ENCODE assay signal across 16 cellular contexts in the genomic region with DNA sequence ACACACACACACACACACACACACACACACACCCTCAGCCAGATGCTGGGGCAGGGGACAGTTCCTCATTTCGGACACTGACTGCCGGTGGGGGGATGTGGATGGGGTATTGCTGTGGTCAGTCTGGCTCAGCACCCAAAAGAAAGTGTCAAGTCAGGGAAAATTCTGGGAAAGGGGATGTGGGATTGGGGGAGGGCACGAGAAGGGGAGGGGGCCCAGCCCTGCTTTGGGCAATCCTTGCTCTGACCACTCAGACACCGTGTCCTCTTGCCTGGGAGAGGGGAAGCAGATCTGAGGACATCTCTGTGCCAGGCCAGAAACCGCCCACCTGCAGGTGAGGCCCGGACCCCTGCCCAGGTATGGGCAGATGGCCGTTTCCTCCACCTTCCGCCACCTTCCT. TPM values are rescaled to one million over a fixed set of nuclear protein-coding genes. Genes with fewer than 3 reads are reported as not detected.
DNase-seq lines count a peak whose midpoint lies in the region; ATAC-seq and TF ChIP-seq lines count a peak whose summit lies in the region.
"Had no signal": no experiment of that assay in that cellular context is flagged by ENCODE, and none has a peak within 500 bp of the region (broad histone marks: within the 10 kb centered on the region; RNA-seq: fewer than 3 reads in every experiment).

Gene C1QC, plus strand, starts transcription at position 253 of the 400 bp plus-strand sequence. CDS start 391 bp downstream, outside the sequence.

- no peak within 1 kb of the TSS for H3K14ac ChIP-seq in mesenchymal stem cell (ENCODE audit: low read length in 2 of 2)

- 59% methylated on average over 5 of the region's 8 CpGs for WGBS in suprapubic skin
- 71% methylated on average over 8 of the region's 8 CpGs for WGBS in mesenchymal stem cell

- H3K18ac ChIP-seq in mesenchymal stem cell (ENCODE audit: low read depth in 1 of 2, low read length in 2 of 2), result no peak within 1 kb of the TSS

- no peak within 1 kb of the TSS for H3K9ac ChIP-seq in mesenchymal stem cell (ENCODE audit: low read length)

- no peak for TF ChIP-seq POLR2A in suprapubic skin (IDR thresholded peaks at IDR 0.05)

- H3K27ac ChIP-seq in suprapubic skin, result peak within 1 kb of the TSS; percentile 39
- no peak within 1 kb of the TSS for H3K27ac ChIP-seq in mesenchymal stem cell (ENCODE audit: low read length, poor library complexity, severe bottlenecking)

- DNase-seq in MV-4-11 (lab: John Stamatoyannopoulos, UW), result peak; percentile 54
- DNase-seq in head of caudate nucleus, result peak in 31 of 42 donors; percentile 15 to 68 (median 32)
- peak in 1 of 3 donors; percentile 37 for DNase-seq in mucosa of descending colon
- no peak for DNase-seq in suprapubic skin (ENCODE audit: low spot score in 2 of 2)
- DNase-seq in NCI-H1417 treated with DMSO at 0.1 percent for 48 hours (lab: John Stamatoyannopoulos, UW), result no peak
- DNase-seq in NCI-H2029 (lab: John Stamatoyannopoulos, UW), result no peak
- DNase-seq in mesenchymal stem cell, result no peak
- no peak for DNase-seq in GOT3 (lab: John Stamatoyannopoulos, UW)
- DNase-seq: activated CD8-positive, alpha-beta T cell treated with anti-CD3 and anti-CD28 coated beads, Interleukin-2, amount 10 ng/mL, durations not matched to agents 7 days and 5 days; activated naive CD4-positive, alpha-beta T cell treated with anti-CD3 and anti-CD28 coated beads, Interleukin-2, amount 10 ng/mL, durations not matched to agents 7 days and 5 days; AML-193; cortex of kidney; EL; NCI-H510A treated with DMSO at 0.1 percent for 48 hours had no signal

- no peak within 1 kb of the TSS for H4K91ac ChIP-seq in mesenchymal stem cell (ENCODE audit: low read length)

- peaks cover 23% of the 10 kb centered on the region for H3K27me3 ChIP-seq in suprapubic skin
- peaks cover 31 to 52% of the 10 kb centered on the region in 2 experiments for H3K27me3 ChIP-seq in mesenchymal stem cell (ENCODE audit: control insufficient read depth in 1 of 2, insufficient read depth in 1 of 2, low read length in 2 of 2)

- no peak within 1 kb of the TSS for H3K4ac ChIP-seq in mesenchymal stem cell (ENCODE audit: low read depth in 1 of 2, low read length in 2 of 2)

- TF ChIP-seq CTCF in mucosa of descending colon (IDR thresholded peaks at IDR 0.05), result no peak
- no peak for TF ChIP-seq CTCF in suprapubic skin (IDR thresholded peaks at IDR 0.05)

- no peak within 1 kb of the TSS for H2BK5ac ChIP-seq in mesenchymal stem cell (ENCODE audit: low read depth, low read length, poor library complexity, severe bottlenecking)

- peak; percentile 35 for ATAC-seq in mucosa of descending colon
- ATAC-seq: activated CD8-positive, alpha-beta T cell treated with anti-CD3 and anti-CD28 coated beads, Interleukin-2, amount 10 ng/mL, durations not matched to agents 7 days and 5 days; HCT116 had no signal

- H3K79me1 ChIP-seq in mesenchymal stem cell (replicated peaks; ENCODE audit: low read length, poor library complexity, severe bottlenecking), result no peaks in the 10 kb centered on the region

- no peak within 1 kb of the TSS for H3K4me3 ChIP-seq in mucosa of descending colon
- peak within 1 kb of the TSS; percentile 34 for H3K4me3 ChIP-seq in suprapubic skin
- no peak within 1 kb of the TSS for H3K4me3 ChIP-seq in mesenchymal stem cell (ENCODE audit: insufficient read depth in 1 of 2, low read depth in 1 of 2, low read length in 2 of 2)

- H3K9me3 ChIP-seq in mucosa of descending colon, result no peaks in the 10 kb centered on the region
- H3K9me3 ChIP-seq in suprapubic skin, result no peaks in the 10 kb centered on the region
- H3K9me3 ChIP-seq in mesenchymal stem cell (ENCODE audit: control insufficient read depth, low read length), result no peaks in the 10 kb centered on the region

- no peak within 1 kb of the TSS for H2BK12ac ChIP-seq in mesenchymal stem cell (ENCODE audit: low read length in 2 of 2)

- no peaks in the 10 kb centered on the region for H3K36me3 ChIP-seq in mucosa of descending colon (ENCODE audit: low read depth)
- no peaks in the 10 kb centered on the region for H3K36me3 ChIP-seq in suprapubic skin
- H3K36me3 ChIP-seq in mesenchymal stem cell (ENCODE audit: control insufficient read depth in 1 of 2, insufficient read depth in 2 of 2, low read depth in 1 of 2, low read length in 2 of 2), result no peaks in the 10 kb centered on the region

- H2AFZ ChIP-seq in mesenchymal stem cell (ENCODE audit: low read depth, low read length), result no peak within 1 kb of the TSS

- no peak within 1 kb of the TSS for H4K8ac ChIP-seq in mesenchymal stem cell (ENCODE audit: low read length)

- H3K4me1 ChIP-seq in mucosa of descending colon (ENCODE audit: low read depth) (no peaks in the 10 kb centered on the region), suprapubic skin (peaks cover 5% of the 10 kb centered on the region), mesenchymal stem cell (ENCODE audit: control insufficient read depth, insufficient read depth, low read depth, low read length) (peaks cover 3% of the 10 kb centered on the region)

- H2BK15ac ChIP-seq in mesenchymal stem cell (ENCODE audit: low read depth, poor library complexity, severe bottlenecking), result no peak within 1 kb of the TSS

- H3K23ac ChIP-seq in mesenchymal stem cell (ENCODE audit: low read length in 2 of 2), result no peak within 1 kb of the TSS

- no peak within 1 kb of the TSS for H3K4me2 ChIP-seq in mesenchymal stem cell (ENCODE audit: low read length, poor library complexity, severe bottlenecking)

- no peak within 1 kb of the TSS for H2AK5ac ChIP-seq in mesenchymal stem cell (ENCODE audit: low read length, severe bottlenecking)

- intact Hi-C loops in head of caudate nucleus (cut with DNase I) (loop anchor here (2.0 kb wide), 1 partner anchor 223 kb away; no protein-coding TSS in a partner anchor), mucosa of descending colon (cut with DNase I, micrococcal nuclease) (loop anchor here in 1 of 2 donors (5.0 kb wide), 1 partner anchor 221 kb away; no protein-coding TSS in a partner anchor)

- H2BK120ac ChIP-seq in mesenchymal stem cell (ENCODE audit: low read depth, low read length), result no peak within 1 kb of the TSS

- no peak for TF ChIP-seq EP300 in suprapubic skin (IDR thresholded peaks at IDR 0.05)

RNA-seq across cellular contexts. Expression of gene C1QC, which starts in this region (rescaled TPM):
- 100 to 1,000 TPM in 2 of 3 donors, 10 to 100 TPM in 1; 44.3 to 200 (median 189) TPM for total RNA-seq in mucosa of descending colon
- 10 to 100 TPM in 3 of 4 donors, 1 to 10 TPM in 1; 6.5 to 31.9 (median 20.4) TPM for total RNA-seq in suprapubic skin
- polyA plus RNA-seq in mesenchymal stem cell (2013, experiment 1 of 2), result not detected
- not detected for polyA plus RNA-seq in mesenchymal stem cell (2013, experiment 2 of 2)
- total RNA-seq: activated CD8-positive, alpha-beta T cell treated with anti-CD3 and anti-CD28 coated beads, Interleukin-2, amount 10 ng/mL, durations not matched to agents 7 days and 5 days; HT1080 had no signal

Comparison
In these comparisons a context has a peak if more than half of its experiments do, and no peak if none do; other contexts are left out.
1. DNase-seq: peak in MV-4-11 (single experiment) and head of caudate nucleus (31 of 42); none in suprapubic skin (0 of 2), NCI-H1417 treated with DMSO at 0.1 percent for 48 hours (single experiment), NCI-H2029 (single experiment), mesenchymal stem cell (single experiment) and GOT3 (single experiment).